19 cellular contexts compared by ENCODE assay signal in genomic region chr3:76405196-76405595, GRCh38.
"Had no signal": no experiment of that assay in that cellular context is flagged by ENCODE, and none has a peak within 500 bp of the region (broad histone marks: within the 10 kb centered on the region; RNA-seq: fewer than 3 reads in every experiment).

No MANE protein-coding gene starts in this region.

- DNase-seq: activated CD4-positive, alpha-beta T cell treated with anti-CD3 and anti-CD28 coated beads for 1 hour; activated CD4-positive, alpha-beta T cell treated with anti-CD3 and anti-CD28 coated beads, Interleukin-2, amount 50 U/mL, for 4 hours; activated gamma-delta T cell treated with Interleukin-2 at 50 U/mL for 16 hours; cortex of kidney; erythroblast; hippocampal formation; islet precursor cell; left colon; lower lobe of right lung; stimulated activated CD4-positive, alpha-beta T cell treated with anti-CD3 and anti-CD28 coated beads, Interleukin-12 subunit alpha, Interleukin-12 subunit beta, amount 100 ng/mL, for 4 hours; stimulated activated CD4-positive, alpha-beta T cell treated with anti-CD3 and anti-CD28 coated beads, Interleukin-1b, Interleukin-23, amount 100 ng/mL, for 48 hours; stimulated activated CD8-positive, alpha-beta memory T cell treated with anti-CD3 and anti-CD28 coated beads, Interleukin-4, amount 100 ng/mL, for 48 hours; stimulated activated naive CD4-positive, alpha-beta T cell; T-helper 17 cell; thyroid gland had no signal

- H3K9me3 Mint-ChIP-seq: brain had no signal

- H3K4me1 Mint-ChIP-seq: brain; central memory CD8-positive, alpha-beta T cell; T-helper 17 cell had no signal

- ATAC-seq: left colon; lower lobe of right lung; natural killer cell treated with Interleukin-12 subunit alpha and Interleukin-12 subunit beta and Interleukin-15 and Interleukin-18, amount 100 ng/mL, for 72 hours; T-helper 17 cell had no signal

- H3K27me3 Mint-ChIP-seq: activated naive CD8-positive, alpha-beta T cell; brain; central memory CD8-positive, alpha-beta T cell; natural killer cell treated with Interleukin-12 subunit alpha and Interleukin-12 subunit beta and Interleukin-15 and Interleukin-18, amount 100 ng/mL, for 72 hours; T-helper 17 cell had no signal

- H3K4me3 ChIP-seq: lower lobe of right lung, thyroid gland had no signal

- H3K4me3 Mint-ChIP-seq: activated naive CD8-positive, alpha-beta T cell; brain; central memory CD8-positive, alpha-beta T cell; natural killer cell treated with Interleukin-12 subunit alpha and Interleukin-12 subunit beta and Interleukin-15 and Interleukin-18, amount 100 ng/mL, for 72 hours; T-helper 17 cell had no signal

- H3K27ac Mint-ChIP-seq: activated naive CD8-positive, alpha-beta T cell; brain; natural killer cell treated with Interleukin-12 subunit alpha and Interleukin-12 subunit beta and Interleukin-15 and Interleukin-18, amount 100 ng/mL, for 72 hours; T-helper 17 cell had no signal
